8 cellular contexts compared by ENCODE assay signal in genomic region chr10:73997479-73997805, GRCh38. TPM values are rescaled to one million over a fixed set of nuclear protein-coding genes. Genes with fewer than 3 reads are reported as not detected.
DNase-seq lines count a peak whose midpoint lies in the region; ATAC-seq and TF ChIP-seq lines count a peak whose summit lies in the region.

No MANE protein-coding gene starts in this region.

- H3K4me3 ChIP-seq in brain microvascular endothelial cell (ENCODE audit: low read depth, low read length) (peak overlapping the region; percentile 64), liver (ENCODE audit: low read depth in 1 of 3, low read length in 3 of 3) (peak overlapping the region; percentile 64 to 92 (median 73)), tibial nerve (peak overlapping the region; percentile 39 to 99 (median 81))

- DNase-seq in NOMO-1 treated with dmso at 0.1 percent for 144 hours (lab: John Stamatoyannopoulos, UW; ENCODE audit: unreplicated experiment) (peak; percentile 83), brain microvascular endothelial cell (no peak), tibial nerve (ENCODE audit: low spot score in 2 of 2) (no peak), GM20000 (ENCODE audit: low spot score) (no peak)

- peak overlapping the region; percentile 62 to 93 for H3K9ac ChIP-seq in liver (ENCODE audit: low read depth in 1 of 2, low read length in 2 of 2)

- in situ Hi-C loops in brain microvascular endothelial cell (cut with HindIII; ENCODE audit: low pct_ligation_motif_present, low sequenced_read_pairs) = no loop called here

- TF ChIP-seq EP300 in tibial nerve (IDR thresholded peaks at IDR 0.05) = no peak

- TF ChIP-seq CTCF in 22Rv1 (IDR thresholded peaks at IDR 0.05) (no peak), brain microvascular endothelial cell (IDR thresholded peaks at IDR 0.05; ENCODE audit: low read depth, low read length, missing control alignments) (no peak), liver (IDR thresholded peaks at IDR 0.05; ENCODE audit: low read depth, low read length, missing input control) (no peak), tibial nerve (IDR thresholded peaks at IDR 0.05) (no peak), GM20000 (IDR thresholded peaks at IDR 0.05; ENCODE audit: extremely low read depth, missing control alignments) (no peak)

- ATAC-seq in GM18519 (IDR thresholded peaks at IDR 0.05; ENCODE audit: low FRiP score, unreplicated experiment) (peak; percentile 64), HG02981 (IDR thresholded peaks at IDR 0.05; ENCODE audit: unreplicated experiment) (peak; percentile 58)

- under 1% methylated on average over 13 of the region's 13 CpGs for WGBS in liver
- 2 to 3% methylated on average over 13 of the region's 13 CpGs for WGBS in tibial nerve, 2 donors

- TF ChIP-seq RAD21 in liver (IDR thresholded peaks at IDR 0.05) = no peak

- H3K36me3 ChIP-seq in brain microvascular endothelial cell (replicated peaks) = peaks cover 19% of the 10 kb centered on the region
- H3K36me3 ChIP-seq in liver (ENCODE audit: control insufficient read depth in 4 of 4, insufficient read depth in 3 of 4, low read depth in 1 of 4, low read length in 3 of 4) = no peaks in the 10 kb centered on the region
- H3K36me3 ChIP-seq in tibial nerve = no peaks in the 10 kb centered on the region

- TF ChIP-seq POLR2A in tibial nerve (IDR thresholded peaks at IDR 0.05) = no peak

- H3K27me3 ChIP-seq in brain microvascular endothelial cell (replicated peaks) (no peaks in the 10 kb centered on the region), liver (ENCODE audit: control insufficient read depth in 4 of 4, insufficient read depth in 4 of 4, low read length in 3 of 4) (no peaks in the 10 kb centered on the region), tibial nerve (no peaks in the 10 kb centered on the region)

- H3K4me1 ChIP-seq in liver (ENCODE audit: control insufficient read depth in 4 of 4, insufficient read depth in 4 of 4, low read length in 3 of 4) (peaks cover 0 to 13% (median 7%) of the 10 kb centered on the region in 4 donors), tibial nerve (peaks cover 0 to 32% (median 11%) of the 10 kb centered on the region in 4 donors)

- H3K9me3 ChIP-seq in liver (ENCODE audit: control insufficient read depth in 4 of 4, low read length in 3 of 4) (no peaks in the 10 kb centered on the region), tibial nerve (no peaks in the 10 kb centered on the region)

- H3K27ac ChIP-seq in 22Rv1 = peak overlapping the region; percentile 91
- peak overlapping the region; percentile 48 for H3K27ac ChIP-seq in brain microvascular endothelial cell
- H3K27ac ChIP-seq in liver (ENCODE audit: low read depth in 1 of 2, low read length in 2 of 2) = peak overlapping the region; percentile 80 to 96
- peak overlapping the region; percentile 43 to 92 (median 78) for H3K27ac ChIP-seq in tibial nerve

TF ChIP-seq in liver, 16 proteins besides CTCF, POLR2A, EP300 and RAD21:
- TF ChIP-seq HNF4G (IDR thresholded peaks at IDR 0.05) = no peak
- TF ChIP-seq MAX (IDR thresholded peaks at IDR 0.05) = no peak
- no peak for TF ChIP-seq HNF4A (conservative IDR thresholded peaks at IDR 0.05)
- no peak for TF ChIP-seq FOXA1 (IDR thresholded peaks at IDR 0.05)
- TF ChIP-seq ZBTB33 (IDR thresholded peaks at IDR 0.05) = no peak
- TF ChIP-seq EGR1 (IDR thresholded peaks at IDR 0.05; ENCODE audit: low read depth in 2 of 2) = no peak
- TF ChIP-seq YY1 (IDR thresholded peaks at IDR 0.05) = no peak
- TF ChIP-seq NR2F2 (IDR thresholded peaks at IDR 0.05) = no peak
- no peak for TF ChIP-seq FOXA2 (IDR thresholded peaks at IDR 0.05)
- TF ChIP-seq RXRA (IDR thresholded peaks at IDR 0.05) = no peak
- TF ChIP-seq JUND (IDR thresholded peaks at IDR 0.05) = no peak
- no peak for TF ChIP-seq SP1 (IDR thresholded peaks at IDR 0.05)
- TF ChIP-seq TAF1 (conservative IDR thresholded peaks at IDR 0.05) = no peak
- no peak for TF ChIP-seq REST (IDR thresholded peaks at IDR 0.05)
- no peak for TF ChIP-seq GABPA (IDR thresholded peaks at IDR 0.05 in 1 of 2, conservative IDR thresholded peaks at IDR 0.05 in 1 of 2)
- no peak for TF ChIP-seq ATF3 (IDR thresholded peaks at IDR 0.05)

RNA-seq across cellular contexts. Expression of gene VCL, which starts 0.5 kb away (rescaled TPM):
- 10 to 100 TPM; 20.6 to 37.8 TPM for total RNA-seq in liver
- polyA plus RNA-seq in liver = 10 to 100 TPM in 1 of 2 donors, 1 to 10 TPM in 1; 4.3 to 14.0 TPM
- 100 to 1,000 TPM in 2 of 4 donors, 10 to 100 TPM in 2; 99.2 to 120 (median 106) TPM for total RNA-seq in tibial nerve
